1 cellular context compared by ENCODE assay signal in the genomic region with DNA sequence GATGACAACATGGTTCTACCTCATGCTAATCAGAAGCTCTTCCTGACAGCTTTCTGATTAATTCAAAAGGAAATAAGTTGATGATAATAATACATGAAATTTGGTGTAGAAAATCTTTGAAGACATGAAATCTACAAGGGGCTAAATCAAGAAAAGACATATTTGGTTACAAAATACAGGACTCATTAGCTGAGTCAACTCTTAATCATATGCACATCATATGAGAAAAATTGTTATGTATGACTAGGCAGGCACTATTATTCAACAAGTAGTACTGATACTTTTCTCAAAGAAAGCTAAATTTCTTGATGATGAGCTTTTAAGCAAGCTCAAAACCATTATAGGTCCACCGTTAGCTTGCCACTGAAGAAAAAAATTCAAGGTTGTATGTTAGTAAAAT.
TF ChIP-seq lines count a peak whose summit lies in the region.

No MANE protein-coding gene starts in this region.

TF ChIP-seq in IMR-90, 13 proteins besides CTCF, POLR2A, EP300 and RAD21:
- 0 out of 2 replicates have a peak, but pooled peaks have one; percentile 10 for TF ChIP-seq FOS (IDR thresholded peaks at IDR 0.05; ENCODE audit: low read depth, low read length)
- TF ChIP-seq MAFK (IDR thresholded peaks at IDR 0.05; ENCODE audit: low read depth, low read length): no peak
